In the genomic region with DNA sequence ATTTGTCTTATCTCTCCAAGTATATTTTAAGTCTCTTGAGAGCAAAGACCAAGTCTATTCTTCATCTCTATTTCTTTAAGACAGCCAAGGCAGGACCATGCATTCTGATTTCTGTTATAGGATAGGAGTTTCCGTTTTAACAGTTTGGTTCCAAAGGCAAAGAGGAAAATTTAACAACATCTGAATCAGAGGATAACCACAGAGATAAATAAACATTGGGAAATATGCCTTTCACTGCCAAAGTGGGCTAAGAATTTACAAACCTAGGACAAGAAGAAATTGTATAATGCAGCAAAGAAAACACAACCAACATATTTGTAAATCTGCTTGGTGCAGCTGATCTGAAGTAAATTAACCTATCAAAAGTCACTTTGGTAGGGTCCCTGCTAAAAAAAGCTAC, we compare ENCODE assay signal across 18 cellular contexts. TPM values are rescaled to one million over a fixed set of nuclear protein-coding genes. Genes with fewer than 3 reads are reported as not detected.
DNase-seq lines count a peak whose midpoint lies in the region; FAIRE-seq and TF ChIP-seq lines count a peak whose summit lies in the region.
"Had no signal": no experiment of that assay in that cellular context is flagged by ENCODE, and none has a peak within 500 bp of the region (broad histone marks: within the 10 kb centered on the region; RNA-seq: fewer than 3 reads in every experiment).

No MANE protein-coding gene starts in this region.

- POLR2A ChIA-PET in endothelial cell of umbilical vein (lab: Charles Lee): no interaction called here

- H3K27ac ChIP-seq in endothelial cell of umbilical vein (ENCODE audit: insufficient read depth, low read depth, low read length): no peak overlapping the region
- H3K27ac ChIP-seq: epithelial cell of prostate, SJSA1 had no signal

- H3K27ac Mint-ChIP-seq in T-helper 1 cell treated with Interleukin-12 subunit alpha and Interleukin-12 subunit beta and Interleukin-4 antibody, amounts not matched to agents 30 μg/mL and 1 μg/mL, for 36 hours: peak overlapping the region; percentile 63
- H3K27ac Mint-ChIP-seq: activated naive CD8-positive, alpha-beta T cell treated with anti-CD3 and anti-CD28 coated beads, Interleukin-2, amount 50 U/mL, for 24 hours had no signal

- no peak for DNase-seq in T-helper 1 cell
- peak; percentile 79 for DNase-seq in NCI-H460 (ENCODE audit: extremely low read depth, low read depth)
- peak; percentile 32 for DNase-seq in endothelial cell of umbilical vein (ENCODE audit: low read depth, low spot score)
- DNase-seq in skeletal muscle cell (ENCODE audit: low read depth): peak; percentile 64
- DNase-seq in COR-L47 (lab: John Stamatoyannopoulos, UW): no peak
- no peak for DNase-seq in activated CD4-positive, alpha-beta T cell treated with anti-CD3 and anti-CD28 coated beads, Interleukin-2, amount 50 U/mL, for 4 hours
- DNase-seq in DMS 273 treated with DMSO at 0.1 percent for 48 hours (lab: John Stamatoyannopoulos, UW): no peak
- DNase-seq: activated naive CD8-positive, alpha-beta T cell treated with anti-CD3 and anti-CD28 coated beads, Interleukin-2, amount 50 U/mL, for 24 hours; MG63; NCI-H524 treated with DMSO at 0.1 percent for 48 hours; nucleus accumbens; stimulated activated naive CD4-positive, alpha-beta T cell treated with Interleukin-2 at 50 U/mL for 16 hours had no signal

- no peak overlapping the region for H3K4me3 Mint-ChIP-seq in T-helper 1 cell treated with Interleukin-12 subunit alpha and Interleukin-12 subunit beta and Interleukin-4 antibody, amounts not matched to agents 30 μg/mL and 1 μg/mL, for 36 hours
- H3K4me3 Mint-ChIP-seq: activated naive CD8-positive, alpha-beta T cell treated with anti-CD3 and anti-CD28 coated beads, Interleukin-2, amount 50 U/mL, for 24 hours had no signal

- no peaks in the 10 kb centered on the region for H3K9me3 Mint-ChIP-seq in T-helper 1 cell treated with Interleukin-12 subunit alpha and Interleukin-12 subunit beta and Interleukin-4 antibody, amounts not matched to agents 30 μg/mL and 1 μg/mL, for 36 hours
- H3K9me3 Mint-ChIP-seq: activated naive CD8-positive, alpha-beta T cell treated with anti-CD3 and anti-CD28 coated beads, Interleukin-2, amount 50 U/mL, for 24 hours had no signal

- no peak overlapping the region for H3K4me2 ChIP-seq in endothelial cell of umbilical vein (ENCODE audit: insufficient read depth, low read length)

- no peak for TF ChIP-seq CTCF in endothelial cell of umbilical vein (IDR thresholded peaks at IDR 0.05; ENCODE audit: extremely low read depth in 1 of 2, insufficient read depth in 1 of 2, low read depth in 1 of 2, low read length in 2 of 2)

- no peak for TF ChIP-seq POLR2A in endothelial cell of umbilical vein (IDR thresholded peaks at IDR 0.05; ENCODE audit: low read depth, low read length)

- dilution Hi-C loops in endothelial cell of umbilical vein (cut with MboI; ENCODE audit: extremely low pct_ligation_motif_present, low sequenced_read_pairs): no loop called here

- intact Hi-C loops in endothelial cell of umbilical vein (cut with micrococcal nuclease): no loop called here

- H3K4me1 ChIP-seq in endothelial cell of umbilical vein (ENCODE audit: control insufficient read depth, extremely low read depth, insufficient read depth, low read length): peaks cover 4% of the 10 kb centered on the region

- peaks cover 3% of the 10 kb centered on the region for H3K36me3 Mint-ChIP-seq in T-helper 1 cell treated with Interleukin-12 subunit alpha and Interleukin-12 subunit beta and Interleukin-4 antibody, amounts not matched to agents 30 μg/mL and 1 μg/mL, for 36 hours (ENCODE audit: low read depth)

- CTCF ChIA-PET in endothelial cell of umbilical vein (lab: Charles Lee): interaction anchor here (2.0 kb wide), 1 partner anchor 123 kb away, joined by 4 read pairs; no protein-coding TSS in a partner anchor

- no peaks in the 10 kb centered on the region for H3K36me3 ChIP-seq in endothelial cell of umbilical vein (ENCODE audit: control insufficient read depth in 2 of 2, extremely low read depth in 1 of 2, insufficient read depth in 2 of 2, low read length in 2 of 2)
- H3K36me3 ChIP-seq: MG63, SJSA1 had no signal

- BruUV-seq in endothelial cell of umbilical vein (replicated peaks; lab: Mats Ljungman, UMichigan): no TSS peak

- peaks cover 3% of the 10 kb centered on the region for H3K9me1 ChIP-seq in endothelial cell of umbilical vein (replicated peaks; ENCODE audit: control insufficient read depth, extremely low read depth, insufficient read depth, low read length)

- no peak for FAIRE-seq in endothelial cell of umbilical vein (lab: Jason Lieb, UNC)
- FAIRE-seq: A204.1, G401.6, keratinocyte had no signal

- peaks cover 45% of the 10 kb centered on the region for H3K79me2 ChIP-seq in endothelial cell of umbilical vein (ENCODE audit: control insufficient read depth, insufficient read depth, low read length)

- H3K27me3 ChIP-seq in endothelial cell of umbilical vein (ENCODE audit: control insufficient read depth in 2 of 2, insufficient read depth in 2 of 2, low read length in 2 of 2): no peaks in the 10 kb centered on the region
- H3K27me3 ChIP-seq: MG63, SJSA1 had no signal

- H2AFZ ChIP-seq in endothelial cell of umbilical vein (ENCODE audit: low read depth, low read length): no peak overlapping the region

- H4K20me1 ChIP-seq in endothelial cell of umbilical vein (replicated peaks; ENCODE audit: control insufficient read depth, extremely low read depth, insufficient read depth, low read length): peaks cover 4% of the 10 kb centered on the region

- peaks cover 29% of the 10 kb centered on the region for H3K4me1 Mint-ChIP-seq in T-helper 1 cell treated with Interleukin-12 subunit alpha and Interleukin-12 subunit beta and Interleukin-4 antibody, amounts not matched to agents 30 μg/mL and 1 μg/mL, for 36 hours (ENCODE audit: low read depth)

- H3K9ac ChIP-seq in endothelial cell of umbilical vein (replicated peaks; ENCODE audit: extremely low read depth, insufficient read depth, low read length): no peak overlapping the region

- H3K4me3 ChIP-seq in endothelial cell of umbilical vein (replicated peaks in 1 of 3; ENCODE audit: insufficient read depth in 1 of 3, low read depth in 1 of 3, low read length in 3 of 3) (no peak overlapping the region), skeletal muscle cell (ENCODE audit: low read depth, low read length) (no peak overlapping the region)
- H3K4me3 ChIP-seq: MG63, SJSA1 had no signal

- H3K27me3 Mint-ChIP-seq in T-helper 1 cell treated with Interleukin-12 subunit alpha and Interleukin-12 subunit beta and Interleukin-4 antibody, amounts not matched to agents 30 μg/mL and 1 μg/mL, for 36 hours (ENCODE audit: low read depth): no peaks in the 10 kb centered on the region
- H3K27me3 Mint-ChIP-seq: activated naive CD8-positive, alpha-beta T cell treated with anti-CD3 and anti-CD28 coated beads, Interleukin-2, amount 50 U/mL, for 24 hours had no signal

- H3K9me3 ChIP-seq in endothelial cell of umbilical vein (replicated peaks; ENCODE audit: control insufficient read depth, insufficient read depth, low read length): no peaks in the 10 kb centered on the region
- H3K9me3 ChIP-seq: MG63, SJSA1 had no signal

TF ChIP-seq in endothelial cell of umbilical vein, 7 proteins besides CTCF, POLR2A, EP300 and RAD21:
- no peak for TF ChIP-seq MYC (IDR thresholded peaks at IDR 0.05; ENCODE audit: low read depth, low read length)
- TF ChIP-seq MAX (IDR thresholded peaks at IDR 0.05; ENCODE audit: insufficient read depth, insufficient read length): no peak
- TF ChIP-seq JUN (IDR thresholded peaks at IDR 0.05; ENCODE audit: borderline replicate concordance, insufficient read depth, insufficient read length, low read depth): no peak
- TF ChIP-seq EZH2 (IDR thresholded peaks at IDR 0.05; ENCODE audit: borderline replicate concordance, low read depth, low read length, severe bottlenecking): no peak
- TF ChIP-seq GATA2 (IDR thresholded peaks at IDR 0.05; ENCODE audit: insufficient read depth, insufficient read length, low read depth, low read length): no peak
- no peak for TF ChIP-seq POLR2AphosphoS5 (IDR thresholded peaks at IDR 0.05; ENCODE audit: insufficient read depth, low read depth, low read length)
- TF ChIP-seq FOS (IDR thresholded peaks at IDR 0.05; ENCODE audit: borderline replicate concordance, insufficient read depth, low read length): no peak
TF ChIP-seq in endothelial cell of umbilical vein: peak in this region for 0.

RNA-seq across cellular contexts. Expression of gene USP32, which starts 37.7 kb away (rescaled TPM):
- total RNA-seq in NCI-H460 (2014; rRNA removed; shearing (Covaris generic)): 30.6 and 34.9 TPM in 2 replicates
- polyA plus RNA-seq in NCI-H460 (2014; cell fraction: nucleus; rRNA removed): 9.2 and 12.3 TPM in 2 replicates
- total RNA-seq in endothelial cell of umbilical vein: 48.5 and 52.9 TPM in 2 replicates
- 12.7 and 15.7 TPM in 2 replicates for polyA plus RNA-seq in endothelial cell of umbilical vein
- 20.5 and 23.1 TPM in 2 replicates for polyA plus RNA-seq in endothelial cell of umbilical vein (2011; cell fraction: cytosol; rRNA removed)
- polyA plus RNA-seq in endothelial cell of umbilical vein (2011; cell fraction: nucleus; rRNA removed): 43.5 and 45.9 TPM in 2 replicates
- polyA plus RNA-seq in endothelial cell of umbilical vein (2012): 42.3 and 49.4 TPM in 2 replicates
- polyA minus RNA-seq in endothelial cell of umbilical vein: 42.0 and 55.3 TPM in 2 replicates
- polyA minus RNA-seq in endothelial cell of umbilical vein (2011; cell fraction: cytosol; rRNA and poly(A)+ RNA removed): 22.6 TPM
- 65.4 and 92.7 TPM in 2 replicates for polyA minus RNA-seq in endothelial cell of umbilical vein (2011; cell fraction: nucleus; rRNA and poly(A)+ RNA removed)

Comparison
In these comparisons a context has a peak if more than half of its experiments do, and no peak if none do; other contexts are left out.
1. DNase-seq: peak in NCI-H460 (single experiment), endothelial cell of umbilical vein (single experiment) and skeletal muscle cell (single experiment); none in T-helper 1 cell (0 of 5), COR-L47 (single experiment), activated CD4-positive, alpha-beta T cell treated with anti-CD3 and anti-CD28 coated beads, Interleukin-2, amount 50 U/mL, for 4 hours (0 of 2) and DMS 273 treated with DMSO at 0.1 percent for 48 hours (single experiment).